In the genomic region with DNA sequence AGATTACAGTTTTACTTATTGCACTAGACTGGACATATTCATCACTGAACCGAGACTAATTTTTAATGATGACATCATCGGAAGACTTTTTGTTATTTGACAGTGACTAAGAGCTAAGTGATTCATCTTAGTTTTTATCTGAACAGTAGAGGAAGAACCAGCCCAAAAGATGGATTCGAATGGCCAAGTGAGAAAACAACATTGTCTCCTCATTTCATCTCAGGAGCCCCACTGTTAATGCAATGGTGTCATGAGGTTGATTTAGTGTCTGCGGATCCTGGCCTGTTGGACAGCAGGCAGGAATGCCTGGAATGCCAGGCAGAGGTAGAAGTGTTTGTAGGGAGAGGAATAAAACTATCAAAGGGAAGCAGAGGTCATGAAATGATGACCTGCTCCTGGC, we compare ENCODE assay signal across 23 cellular contexts. TPM values are rescaled to one million over a fixed set of nuclear protein-coding genes. Genes with fewer than 3 reads are reported as not detected.
DNase-seq lines count a peak whose midpoint lies in the region; ATAC-seq, FAIRE-seq and TF ChIP-seq lines count a peak whose summit lies in the region.
"Had no signal": no experiment of that assay in that cellular context is flagged by ENCODE, and none has a peak within 500 bp of the region (broad histone marks: within the 10 kb centered on the region; RNA-seq: fewer than 3 reads in every experiment).

No MANE protein-coding gene starts in this region.

- H2BK15ac ChIP-seq in H1 (ENCODE audit: low read length), result no peak overlapping the region

- intact Hi-C loops in PC-3 (cut with micrococcal nuclease), result loop anchor here (10.0 kb wide), 1 partner anchor 171 kb away; a partner anchor contains a TSS
- intact Hi-C loops in spleen (cut with DNase I; ENCODE audit: low total_unique reads), result no loop called here

- ATAC-seq in PC-3, result peak; percentile 62
- ATAC-seq: gastrocnemius medialis, left colon, Panc1 had no signal

- TF ChIP-seq RAD21 in H1 (IDR thresholded peaks at IDR 0.05 in 1 of 2, conservative IDR thresholded peaks at IDR 0.05 in 1 of 2; ENCODE audit: low read depth in 2 of 2, low read length in 2 of 2), result no peak

- H3K79me2 ChIP-seq in PC-3 (ENCODE audit: low read length) (no peaks in the 10 kb centered on the region), H1 (ENCODE audit: control insufficient read depth in 1 of 2, insufficient read depth in 2 of 2, low read length in 2 of 2) (no peaks in the 10 kb centered on the region)

- H3K36me3 ChIP-seq in PC-3 (ENCODE audit: low read depth, low read length) (no peaks in the 10 kb centered on the region), H1 (ENCODE audit: control insufficient read depth in 2 of 4, insufficient read depth in 4 of 4, low read length in 3 of 4) (no peaks in the 10 kb centered on the region), spleen (no peaks in the 10 kb centered on the region)
- H3K36me3 ChIP-seq: BLaER1 treated with 17β-estradiol and CSF1 and Interleukin-3, amounts not matched to agents 10 nM and 100 nM; gastrocnemius medialis; tibial artery had no signal

- no peak overlapping the region for H3K56ac ChIP-seq in H1 (replicated peaks; ENCODE audit: insufficient read length, low read depth, low read length)

- no peaks in the 10 kb centered on the region for H3K9me3 ChIP-seq in PC-3 (ENCODE audit: low read length)
- H3K9me3 ChIP-seq in H1 (ENCODE audit: insufficient read depth in 2 of 2, low read depth in 1 of 2, low read length in 1 of 2), result no peaks in the 10 kb centered on the region
- no peaks in the 10 kb centered on the region for H3K9me3 ChIP-seq in spleen
- H3K9me3 ChIP-seq: BLaER1 treated with 17β-estradiol and CSF1 and Interleukin-3, amounts not matched to agents 10 nM and 100 nM; gastrocnemius medialis; tibial artery had no signal

- no peak overlapping the region for H3K27ac Mint-ChIP-seq in nephron progenitor cell
- H3K27ac Mint-ChIP-seq: IgD-negative memory B cell had no signal

- H3K9me2 ChIP-seq in PC-3 (replicated peaks; ENCODE audit: low read length), result no peaks in the 10 kb centered on the region

- TF ChIP-seq EP300 in H1 (IDR thresholded peaks at IDR 0.05; ENCODE audit: borderline replicate concordance in 1 of 2, low read depth in 2 of 2, low read length in 2 of 2), result no peak

- H4K5ac ChIP-seq in H1 (ENCODE audit: insufficient read length, low read depth, low read length), result no peak overlapping the region

- H3K4me3 Mint-ChIP-seq in nephron progenitor cell, result no peak overlapping the region
- H3K4me3 Mint-ChIP-seq: IgD-negative memory B cell, naive B cell had no signal

- no peak overlapping the region for H3K23ac ChIP-seq in H1 (ENCODE audit: insufficient read length)

- TF ChIP-seq CTCF in PC-3 (conservative IDR thresholded peaks at IDR 0.05; ENCODE audit: low read depth, low read length), result no peak
- TF ChIP-seq CTCF in H1 (IDR thresholded peaks at IDR 0.05; ENCODE audit: control extremely low read depth in 1 of 3, insufficient read depth in 1 of 3, low read depth in 1 of 3, low read length in 3 of 3), result no peak
- no peak for TF ChIP-seq CTCF in nephron progenitor cell (IDR thresholded peaks at IDR 0.05)
- TF ChIP-seq CTCF in spleen (IDR thresholded peaks at IDR 0.05 in 8 of 11, conservative IDR thresholded peaks at IDR 0.05 in 3 of 11), result no peak

- no peak overlapping the region for H3K18ac ChIP-seq in H1 (ENCODE audit: extremely low read depth, low read length)

- H2AFZ ChIP-seq in PC-3 (ENCODE audit: low read length), result no peak overlapping the region
- no peak overlapping the region for H2AFZ ChIP-seq in H1 (ENCODE audit: low read length)

- peaks cover 10% of the 10 kb centered on the region; the same call in 1 of the 2 replicates for H3K27me3 ChIP-seq in PC-3 (ENCODE audit: low read length)
- peaks cover 0 to 6% (median 0%) of the 10 kb centered on the region in 4 experiments; a peak in 2 of 7 replicates for H3K27me3 ChIP-seq in H1 (replicated peaks in 1 of 4; ENCODE audit: control insufficient read depth in 3 of 4, extremely low read depth in 1 of 4, insufficient read depth in 3 of 4, low read length in 3 of 4)
- H3K27me3 ChIP-seq in spleen (replicated peaks in 1 of 7), result peaks cover 0 to 17% (median 16%) of the 10 kb centered on the region in 7 donors
- H3K27me3 ChIP-seq: BLaER1 treated with 17β-estradiol and CSF1 and Interleukin-3, amounts not matched to agents 10 nM and 100 nM had no signal

- H3K79me1 ChIP-seq in H1 (ENCODE audit: low read depth, low read length), result no peaks in the 10 kb centered on the region

- FAIRE-seq in H1 (lab: Jason Lieb, UNC), result no peak
- FAIRE-seq: GM19239 had no signal

- H3K4me3 ChIP-seq in PC-3 (ENCODE audit: low read length), result no peak overlapping the region
- H3K4me3 ChIP-seq in H1 (ENCODE audit: extremely low read depth in 1 of 4, insufficient read depth in 2 of 4, low read depth in 3 of 4, low read length in 4 of 4), result no peak overlapping the region
- H3K4me3 ChIP-seq in spleen, result no peak overlapping the region
- H3K4me3 ChIP-seq: BLaER1 treated with 17β-estradiol and CSF1 and Interleukin-3, amounts not matched to agents 10 nM and 100 nM; gastrocnemius medialis; tibial artery had no signal

- H2BK12ac ChIP-seq in H1 (ENCODE audit: low read depth, low read length), result no peak overlapping the region

- no peak overlapping the region for H3K4ac ChIP-seq in H1 (replicated peaks; ENCODE audit: insufficient read length, low read depth, low read length)

- no peaks in the 10 kb centered on the region for H3K9me3 Mint-ChIP-seq in nephron progenitor cell
- H3K9me3 Mint-ChIP-seq: IgD-negative memory B cell, naive B cell had no signal

- H3K27ac ChIP-seq in PC-3 (ENCODE audit: low read length) (no peak overlapping the region), H1 (ENCODE audit: low read depth, low read length) (no peak overlapping the region), spleen (no peak overlapping the region)
- H3K27ac ChIP-seq: BLaER1 treated with 17β-estradiol and CSF1 and Interleukin-3, amounts not matched to agents 10 nM and 100 nM; gastrocnemius medialis; tibial artery had no signal

- H3K23me2 ChIP-seq in H1 (ENCODE audit: low read depth, low read length), result 0 out of 2 replicates have a peak, but pooled peaks cover 2% of the 10 kb centered on the region

- H3K14ac ChIP-seq in H1 (ENCODE audit: insufficient read length), result no peak overlapping the region

- DNase-seq in EL (peak; percentile 60), PC-3 (peak; percentile 50), H1 (ENCODE audit: low read depth in 1 of 2, low spot score in 2 of 2) (no peak), nephron progenitor cell (peak; percentile 21), hepatic stellate cell (ENCODE audit: low spot score) (no peak), NCI-H1048 (lab: John Stamatoyannopoulos, UW) (no peak), spleen (no peak)
- DNase-seq in activated CD4-positive, alpha-beta T cell treated with anti-CD3 and anti-CD28 coated beads, Interleukin-2, amount 50 U/mL, for 48 hours, result no peak
- DNase-seq: activated CD4-positive, alpha-beta T cell treated with anti-CD3 and anti-CD28 coated beads for 48 hours; anterior cingulate cortex; DND-41; gastrocnemius medialis; left colon; naive B cell; NCI-H1417; NCI-H510A; stimulated activated CD4-positive, alpha-beta T cell treated with anti-CD3 and anti-CD28 coated beads, Interleukin-1b, Interleukin-23, amount 100 ng/mL, for 48 hours; stimulated activated CD8-positive, alpha-beta memory T cell treated with anti-CD3 and anti-CD28 coated beads, Interleukin-4, amount 100 ng/mL, for 48 hours; tibial artery had no signal

- H2AK5ac ChIP-seq in H1 (ENCODE audit: low read depth, low read length), result no peak overlapping the region

- H3K4me2 ChIP-seq in PC-3 (ENCODE audit: low read length) (no peak overlapping the region), H1 (ENCODE audit: insufficient read depth in 1 of 2, low read depth in 2 of 2, low read length in 2 of 2) (no peak overlapping the region)
- H3K4me2 ChIP-seq: BLaER1 treated with 17β-estradiol and CSF1 and Interleukin-3, amounts not matched to agents 10 nM and 100 nM had no signal

- peaks cover 25% of the 10 kb centered on the region for H3K27me3 Mint-ChIP-seq in nephron progenitor cell (ENCODE audit: low read depth, poor library complexity)

- CTCF ChIA-PET in PC-3 (lab: Charles Lee), result no interaction called here
- CTCF ChIA-PET in H1 (lab: Charles Lee; ENCODE audit: partially characterized antibody), result interaction anchor here (1.0 to 3.1 kb wide), 4 partner anchors 15 to 252 kb away, joined by 3 to 17 read pairs (median 3); no protein-coding TSS in a partner anchor

- no peak overlapping the region for H2BK5ac ChIP-seq in H1 (ENCODE audit: low read depth, low read length)

- H3K4me1 ChIP-seq in PC-3 (ENCODE audit: insufficient read depth, low read length) (no peaks in the 10 kb centered on the region), H1 (replicated peaks in 1 of 4; ENCODE audit: control insufficient read depth in 3 of 4, insufficient read depth in 4 of 4, low read length in 3 of 4) (no peaks in the 10 kb centered on the region; a peak in 1 of 7 replicates), spleen (peaks cover 0 to 13% (median 5%) of the 10 kb centered on the region in 6 donors)
- H3K4me1 ChIP-seq: BLaER1 treated with 17β-estradiol and CSF1 and Interleukin-3, amounts not matched to agents 10 nM and 100 nM had no signal

- no peak overlapping the region for H2BK20ac ChIP-seq in H1 (ENCODE audit: low read length)

- H2BK120ac ChIP-seq in H1 (replicated peaks; ENCODE audit: low read depth, low read length), result no peak overlapping the region

- POLR2A ChIA-PET in PC-3 (lab: Charles Lee; ENCODE audit: unreplicated experiment), result no interaction called here
- POLR2A ChIA-PET in H1 (lab: Charles Lee; ENCODE audit: partially characterized antibody), result no interaction called here

- H4K8ac ChIP-seq in H1 (ENCODE audit: extremely low read depth, insufficient read depth, low read length), result no peak overlapping the region

- H3F3A ChIP-seq in PC-3 (ENCODE audit: low read length, unreplicated experiment), result no peaks in the 10 kb centered on the region

- H3K9ac ChIP-seq in PC-3 (ENCODE audit: low read length) (no peak overlapping the region), H1 (replicated peaks in 1 of 4; ENCODE audit: extremely low read depth in 1 of 4, low read depth in 3 of 4, low read length in 3 of 4) (no peak overlapping the region)
- H3K9ac ChIP-seq: BLaER1 treated with 17β-estradiol and CSF1 and Interleukin-3, amounts not matched to agents 10 nM and 100 nM had no signal

- H3K4me1 Mint-ChIP-seq in nephron progenitor cell, result peaks cover 26% of the 10 kb centered on the region

- H4K20me1 ChIP-seq in PC-3 (ENCODE audit: low read length) (no peaks in the 10 kb centered on the region), H1 (replicated peaks in 1 of 2; ENCODE audit: control insufficient read depth in 1 of 2, insufficient read depth in 2 of 2, low read length in 2 of 2) (no peaks in the 10 kb centered on the region)
- H4K20me1 ChIP-seq: BLaER1 treated with 17β-estradiol and CSF1 and Interleukin-3, amounts not matched to agents 10 nM and 100 nM had no signal

- no TSS peak for BruUV-seq in PC-3 (replicated peaks; lab: Mats Ljungman, UMichigan)

- 70% methylated on average over 4 of the region's 4 CpGs; no CpG with 5 or more reads in 1 of the 2 experiments for WGBS in H1 (ENCODE audit: extremely low coverage in 1 of 2, insufficient coverage in 1 of 2, insufficient read length in 1 of 2, insufficient replicate concordance in 2 of 2, low coverage in 1 of 2, low lambda C conversion rate in 2 of 2, missing lambda C conversion rate in 1 of 2), 2 experiments
- 48 to 68% (median 49%) methylated on average over 4 of the region's 4 CpGs for WGBS in spleen, 5 donors

- H4K91ac ChIP-seq in H1 (replicated peaks; ENCODE audit: insufficient read length, low read length), result no peak overlapping the region

- no peaks in the 10 kb centered on the region for H3K36me3 Mint-ChIP-seq in nephron progenitor cell (ENCODE audit: low read depth)
- H3K36me3 Mint-ChIP-seq: IgD-negative memory B cell, naive B cell had no signal

- no peak for TF ChIP-seq POLR2A in H1 (IDR thresholded peaks at IDR 0.05; ENCODE audit: control extremely low read depth in 1 of 2, low read depth in 2 of 2, low read length in 2 of 2)
- TF ChIP-seq POLR2A in spleen (IDR thresholded peaks at IDR 0.05), result no peak

RNA-seq across cellular contexts. Expression of a gene that starts 37.8 kb away (rescaled TPM):
- total RNA-seq in PC-3 (2014; rRNA removed), result 10.6 and 13.9 TPM in 2 replicates
- 29.9 and 32.5 TPM in 2 replicates for total RNA-seq in H1 (2021; fragmentation: NEBNext Ultra II Directional; extraction: Animal tissue kit (Norgen Biotek cat#: 25700))
- 9.3 and 14.1 TPM in 2 replicates for polyA plus RNA-seq in H1 (2011; rRNA removed)
- 20.4 TPM for polyA plus RNA-seq in H1 (2011; cell fraction: cytosol; rRNA removed)
- polyA plus RNA-seq in H1 (2011; cell fraction: nucleus; rRNA removed), result 1.2 TPM
- 22.8 to 51.2 TPM (median 30.3 TPM) in 4 replicates for polyA plus RNA-seq in H1 (2012, experiment 1 of 2)
- polyA plus RNA-seq in H1 (2012, experiment 2 of 2), result 4.7 TPM
- polyA plus RNA-seq in H1 (2013, experiment 1 of 2), result 51.2 TPM
- polyA plus RNA-seq in H1 (2013, experiment 2 of 2), result 50.8 TPM
- 5.0 and 5.3 TPM in 2 replicates for polyA minus RNA-seq in H1 (2011; rRNA and poly(A)+ RNA removed)
- polyA minus RNA-seq in H1 (2011; cell fraction: cytosol; rRNA and poly(A)+ RNA removed), result 9.6 TPM
- polyA minus RNA-seq in H1 (2011; cell fraction: nucleus; rRNA and poly(A)+ RNA removed), result 9.6 TPM
- total RNA-seq in spleen, result 10 to 100 TPM; 15.7 to 47.6 (median 19.8) TPM
- polyA plus RNA-seq in spleen, result 10 to 100 TPM; 18.8 to 29.1 (median 26.5) TPM

Comparison
In these comparisons a context has a peak if more than half of its experiments do, and no peak if none do; other contexts are left out.
1. DNase-seq: peak in EL (single experiment), PC-3 (single experiment) and nephron progenitor cell (single experiment); none in H1 (0 of 2), hepatic stellate cell (single experiment), NCI-H1048 (single experiment), activated CD4-positive, alpha-beta T cell treated with anti-CD3 and anti-CD28 coated beads, Interleukin-2, amount 50 U/mL, for 48 hours (0 of 2) and spleen (single experiment).